Comparison of ENCODE assay signal across 18 cellular contexts in genomic region chr17:17104494-17104893, GRCh38.
DNase-seq lines count a peak whose midpoint lies in the region; ATAC-seq and TF ChIP-seq lines count a peak whose summit lies in the region.
"Had no signal": no experiment of that assay in that cellular context is flagged by ENCODE, and none has a peak within 500 bp of the region (broad histone marks: within the 10 kb centered on the region; RNA-seq: fewer than 3 reads in every experiment).

No MANE protein-coding gene starts in this region.

- H3K9me3 Mint-ChIP-seq in activated naive CD8-positive, alpha-beta T cell (ENCODE audit: low read depth): no peaks in the 10 kb centered on the region
- no peaks in the 10 kb centered on the region for H3K9me3 Mint-ChIP-seq in activated naive CD8-positive, alpha-beta T cell treated with anti-CD3 and anti-CD28 coated beads for 36 hours
- H3K9me3 Mint-ChIP-seq in chondrocyte (ENCODE audit: low read depth) (no peaks in the 10 kb centered on the region), naive B cell (no peaks in the 10 kb centered on the region)
- H3K9me3 Mint-ChIP-seq: activated CD8-positive, alpha-beta T cell treated with anti-CD3 and anti-CD28 coated beads for 36 hours; central memory CD8-positive, alpha-beta T cell had no signal

- H3K4me3 Mint-ChIP-seq in activated naive CD8-positive, alpha-beta T cell: no peak overlapping the region
- H3K4me3 Mint-ChIP-seq in activated naive CD8-positive, alpha-beta T cell treated with anti-CD3 and anti-CD28 coated beads for 36 hours: no peak overlapping the region
- H3K4me3 Mint-ChIP-seq in chondrocyte (ENCODE audit: unreplicated experiment) (no peak overlapping the region), naive B cell (peak overlapping the region in 2 of 8 donors; percentile 26 to 66)
- H3K4me3 Mint-ChIP-seq: activated CD8-positive, alpha-beta T cell treated with anti-CD3 and anti-CD28 coated beads for 36 hours; central memory CD8-positive, alpha-beta T cell had no signal

- TF ChIP-seq CTCF in chondrocyte (IDR thresholded peaks at IDR 0.05): no peak

- peak overlapping the region; percentile 54 for H3K27ac Mint-ChIP-seq in activated naive CD8-positive, alpha-beta T cell
- H3K27ac Mint-ChIP-seq in activated naive CD8-positive, alpha-beta T cell treated with anti-CD3 and anti-CD28 coated beads for 36 hours: no peak overlapping the region
- H3K27ac Mint-ChIP-seq in chondrocyte (ENCODE audit: unreplicated experiment) (peak overlapping the region; percentile 49), naive B cell (peak overlapping the region in 4 of 6 donors; percentile 54 to 96 (median 76))
- H3K27ac Mint-ChIP-seq: activated CD8-positive, alpha-beta T cell treated with anti-CD3 and anti-CD28 coated beads for 36 hours had no signal

- H3K36me3 Mint-ChIP-seq in activated naive CD8-positive, alpha-beta T cell: no peaks in the 10 kb centered on the region
- no peaks in the 10 kb centered on the region for H3K36me3 Mint-ChIP-seq in activated naive CD8-positive, alpha-beta T cell treated with anti-CD3 and anti-CD28 coated beads for 36 hours
- H3K36me3 Mint-ChIP-seq in chondrocyte (ENCODE audit: low read depth) (peaks cover 7% of the 10 kb centered on the region), naive B cell (no peaks in the 10 kb centered on the region)

- no peak for DNase-seq in activated naive CD8-positive, alpha-beta T cell treated with anti-CD3 and anti-CD28 coated beads for 36 hours
- DNase-seq in chondrocyte (ENCODE audit: low spot score) (peak; percentile 44), naive B cell (no peak), superior temporal gyrus (ENCODE audit: extremely low spot score) (peak; percentile 72), AG20443 (ENCODE audit: low spot score) (no peak)
- DNase-seq: activated CD8-positive, alpha-beta T cell treated with anti-CD3 and anti-CD28 coated beads for 36 hours; activated effector memory CD4-positive, alpha-beta T cell treated with anti-CD3 and anti-CD28 coated beads, Interleukin-2, amount 50 U/mL, for 16 hours; H7; mesendoderm; NCI-H2081; NCI-H774; RPMI8226; T1000 had no signal

- ATAC-seq in naive B cell (ENCODE audit: low read depth in 2 of 2) (no peak), HG02588 (IDR thresholded peaks at IDR 0.05; ENCODE audit: unreplicated experiment) (no peak), HG03442 (IDR thresholded peaks at IDR 0.05; ENCODE audit: unreplicated experiment) (no peak)
- ATAC-seq: A549; activated CD8-positive, alpha-beta T cell treated with anti-CD3 and anti-CD28 coated beads for 36 hours had no signal

- H3K4me1 Mint-ChIP-seq in activated naive CD8-positive, alpha-beta T cell (ENCODE audit: low read depth): peaks cover 43% of the 10 kb centered on the region
- H3K4me1 Mint-ChIP-seq in activated naive CD8-positive, alpha-beta T cell treated with anti-CD3 and anti-CD28 coated beads for 36 hours: peaks cover 30% of the 10 kb centered on the region
- H3K4me1 Mint-ChIP-seq in chondrocyte (ENCODE audit: low read depth) (peaks cover 59% of the 10 kb centered on the region), naive B cell (peaks cover 53 to 71% (median 61%) of the 10 kb centered on the region in 3 donors)

- H3K27me3 Mint-ChIP-seq in activated naive CD8-positive, alpha-beta T cell: no peaks in the 10 kb centered on the region
- no peaks in the 10 kb centered on the region for H3K27me3 Mint-ChIP-seq in activated naive CD8-positive, alpha-beta T cell treated with anti-CD3 and anti-CD28 coated beads for 36 hours
- H3K27me3 Mint-ChIP-seq in chondrocyte (ENCODE audit: low read depth) (no peaks in the 10 kb centered on the region), naive B cell (no peaks in the 10 kb centered on the region)
- H3K27me3 Mint-ChIP-seq: activated CD8-positive, alpha-beta T cell treated with anti-CD3 and anti-CD28 coated beads for 36 hours; central memory CD8-positive, alpha-beta T cell had no signal

Comparison
In these comparisons a context has a peak if more than half of its experiments do, and no peak if none do; other contexts are left out.
1. DNase-seq: peak in chondrocyte (single experiment) and superior temporal gyrus (single experiment); none in activated naive CD8-positive, alpha-beta T cell treated with anti-CD3 and anti-CD28 coated beads for 36 hours (single experiment), naive B cell (single experiment) and AG20443 (single experiment).